ENCODE assay signal across 8 cellular contexts in the genomic region with DNA sequence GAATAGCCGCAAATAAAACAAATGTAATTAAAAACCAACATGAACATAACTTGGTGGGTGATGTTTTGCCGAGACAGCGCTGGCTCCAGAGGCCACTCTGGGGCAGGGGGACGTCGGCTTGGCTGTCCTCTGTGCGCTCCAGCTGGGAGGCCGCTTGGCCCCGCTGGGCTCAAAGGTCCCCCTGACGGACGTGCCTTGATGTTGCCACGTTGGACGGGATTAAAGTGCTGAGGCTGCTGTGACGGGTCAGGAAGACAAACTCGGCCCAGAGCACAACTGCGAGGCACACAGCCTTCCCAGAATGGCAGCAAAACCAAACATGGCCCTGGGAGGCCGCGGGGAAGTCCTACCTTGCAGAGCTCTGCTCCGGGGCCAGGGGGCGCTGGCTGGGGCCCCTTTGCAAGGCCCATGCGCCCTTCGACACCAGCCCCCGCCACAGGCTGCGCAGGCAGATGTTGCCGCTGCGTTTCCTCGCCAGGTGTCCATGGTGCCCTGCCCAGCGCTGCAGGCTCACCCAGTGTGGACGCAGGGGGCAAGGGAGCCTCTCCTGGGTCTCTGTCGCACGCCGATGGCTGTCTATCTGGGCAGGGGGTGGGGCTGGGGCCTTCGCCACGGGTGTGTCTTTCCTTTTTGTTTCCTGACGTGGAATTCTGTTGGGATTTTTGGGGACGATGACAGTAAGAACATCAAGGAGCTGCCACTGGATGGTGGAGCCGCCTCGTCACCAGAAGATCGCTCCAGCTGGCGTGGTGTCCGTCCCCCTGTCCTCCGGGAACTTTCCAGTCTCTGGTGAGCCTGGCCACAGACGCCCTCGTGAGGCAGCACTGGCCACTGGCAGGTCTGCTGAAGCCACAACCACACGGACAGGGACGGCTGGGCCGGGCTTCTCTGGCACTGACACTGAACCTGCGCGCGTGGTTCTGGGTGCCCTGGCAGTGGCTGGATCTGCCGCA.
DNase-seq lines count a peak whose midpoint lies in the region; ATAC-seq, FAIRE-seq and TF ChIP-seq lines count a peak whose summit lies in the region.

No MANE protein-coding gene starts in this region.

- H3K27me3 ChIP-seq in neural cell (ENCODE audit: insufficient read depth, low read depth, low read length): no peaks in the 10 kb centered on the region

- H3K9ac ChIP-seq in neural cell (ENCODE audit: low read length): no peak overlapping the region

- intact Hi-C loops in CD14-positive monocyte (cut with micrococcal nuclease): no loop called here

- no peaks in the 10 kb centered on the region for H3K36me3 ChIP-seq in neural cell (ENCODE audit: insufficient read depth, low read length)

- no peak overlapping the region for H3K27ac ChIP-seq in neural cell (ENCODE audit: low read length)

- TF ChIP-seq CTCF in CD14-positive monocyte (IDR thresholded peaks at IDR 0.05) (peak; percentile 36), neural cell (IDR thresholded peaks at IDR 0.05; ENCODE audit: poor library complexity, severe bottlenecking) (peak; percentile 58)

- peaks cover 0 to 1% (median 0%) of the 10 kb centered on the region in 7 donors for H3K9me3 Mint-ChIP-seq in CD14-positive monocyte
- H3K9me3 Mint-ChIP-seq in activated CD8-positive, alpha-beta T cell treated with anti-CD3 and anti-CD28 coated beads, Interleukin-2, amount 10 ng/mL, durations not matched to agents 7 days and 5 days (ENCODE audit: insufficient read depth): peaks cover 3% of the 10 kb centered on the region

- no peaks in the 10 kb centered on the region for H4K20me1 ChIP-seq in neural cell (ENCODE audit: insufficient read depth)

- H3K9me2 ChIP-seq in neural cell (ENCODE audit: insufficient read depth, low read length): no peaks in the 10 kb centered on the region

- peak; percentile 37 for ATAC-seq in activated CD8-positive, alpha-beta T cell treated with anti-CD3 and anti-CD28 coated beads, Interleukin-2, amount 10 ng/mL, durations not matched to agents 7 days and 5 days
- ATAC-seq in HG02938 (IDR thresholded peaks at IDR 0.05; ENCODE audit: unreplicated experiment) (no peak), HG02610 (IDR thresholded peaks at IDR 0.05; ENCODE audit: unreplicated experiment) (no peak), GM19463 (IDR thresholded peaks at IDR 0.05; ENCODE audit: unreplicated experiment) (no peak)

- peaks cover 32 to 59% (median 34%) of the 10 kb centered on the region in 3 donors for H3K27me3 Mint-ChIP-seq in CD14-positive monocyte (ENCODE audit: low read depth in 3 of 3)
- peaks cover 11% of the 10 kb centered on the region for H3K27me3 Mint-ChIP-seq in activated CD8-positive, alpha-beta T cell treated with anti-CD3 and anti-CD28 coated beads, Interleukin-2, amount 10 ng/mL, durations not matched to agents 7 days and 5 days (ENCODE audit: low read depth)

- peak overlapping the region; percentile 78 to 88 for H3K4me3 Mint-ChIP-seq in CD14-positive monocyte
- peak overlapping the region; percentile 8 for H3K4me3 Mint-ChIP-seq in activated CD8-positive, alpha-beta T cell treated with anti-CD3 and anti-CD28 coated beads, Interleukin-2, amount 10 ng/mL, durations not matched to agents 7 days and 5 days

- no peak overlapping the region for H3K4me3 ChIP-seq in neural cell (ENCODE audit: low read length)

- no peaks in the 10 kb centered on the region for H3K36me3 Mint-ChIP-seq in CD14-positive monocyte
- no peaks in the 10 kb centered on the region for H3K36me3 Mint-ChIP-seq in activated CD8-positive, alpha-beta T cell treated with anti-CD3 and anti-CD28 coated beads, Interleukin-2, amount 10 ng/mL, durations not matched to agents 7 days and 5 days (ENCODE audit: low read depth)

- FAIRE-seq in frontal cortex (lab: Jason Lieb, UNC): no peak

- CTCF ChIA-PET in activated CD8-positive, alpha-beta T cell treated with anti-CD3 and anti-CD28 coated beads, Interleukin-2, amount 10 ng/mL, durations not matched to agents 7 days and 5 days (lab: Charles Lee): interaction anchor here (1.5 kb wide), 1 partner anchor 33 kb away, joined by 3 read pairs; no protein-coding TSS in a partner anchor

- no peaks in the 10 kb centered on the region for H3K9me3 ChIP-seq in neural cell (ENCODE audit: low read length)

- H2AFZ ChIP-seq in neural cell (ENCODE audit: low read depth, low read length): no peak overlapping the region

- H3K27ac Mint-ChIP-seq in CD14-positive monocyte: no peak overlapping the region
- no peak overlapping the region for H3K27ac Mint-ChIP-seq in activated CD8-positive, alpha-beta T cell treated with anti-CD3 and anti-CD28 coated beads, Interleukin-2, amount 10 ng/mL, durations not matched to agents 7 days and 5 days

- no peaks in the 10 kb centered on the region for H3K79me2 ChIP-seq in neural cell (replicated peaks; ENCODE audit: insufficient read depth, low read length)

- POLR2A ChIA-PET in activated CD8-positive, alpha-beta T cell treated with anti-CD3 and anti-CD28 coated beads, Interleukin-2, amount 10 ng/mL, durations not matched to agents 7 days and 5 days (lab: Charles Lee): no interaction called here

- H3F3A ChIP-seq in neural cell (ENCODE audit: insufficient read depth, low read length, poor library complexity, severe bottlenecking): no peaks in the 10 kb centered on the region

- no peak overlapping the region for H3K4me2 ChIP-seq in neural cell (ENCODE audit: low read length)

- TF ChIP-seq RAD21 in neural cell (conservative IDR thresholded peaks at IDR 0.05): peak; percentile 65

- no peaks in the 10 kb centered on the region for H3K4me1 Mint-ChIP-seq in CD14-positive monocyte
- H3K4me1 Mint-ChIP-seq in activated CD8-positive, alpha-beta T cell treated with anti-CD3 and anti-CD28 coated beads, Interleukin-2, amount 10 ng/mL, durations not matched to agents 7 days and 5 days (ENCODE audit: low read depth): no peaks in the 10 kb centered on the region

- DNase-seq in CD14-positive monocyte (ENCODE audit: low spot score) (no peak), HK-2 (ENCODE audit: unreplicated experiment) (peak; percentile 67), frontal cortex (ENCODE audit: low spot score in 2 of 2) (peak; percentile 84 to 94)
- DNase-seq in activated CD8-positive, alpha-beta T cell treated with anti-CD3 and anti-CD28 coated beads, Interleukin-2, amount 10 ng/mL, durations not matched to agents 7 days and 5 days: peak; percentile 36

- TF ChIP-seq EP300 in neural cell (conservative IDR thresholded peaks at IDR 0.05; ENCODE audit: poor library complexity, severe bottlenecking): no peak

TF ChIP-seq in neural cell, 6 proteins besides CTCF, POLR2A, EP300 and RAD21:
- peak; percentile 53 for TF ChIP-seq SMC3 (conservative IDR thresholded peaks at IDR 0.05; ENCODE audit: poor library complexity)
- TF ChIP-seq POLR2AphosphoS5 (IDR thresholded peaks at IDR 0.05): no peak
- TF ChIP-seq MXI1 (conservative IDR thresholded peaks at IDR 0.05; ENCODE audit: poor library complexity, severe bottlenecking): no peak
